ENCODE assay signal across 13 cellular contexts in the genomic region with DNA sequence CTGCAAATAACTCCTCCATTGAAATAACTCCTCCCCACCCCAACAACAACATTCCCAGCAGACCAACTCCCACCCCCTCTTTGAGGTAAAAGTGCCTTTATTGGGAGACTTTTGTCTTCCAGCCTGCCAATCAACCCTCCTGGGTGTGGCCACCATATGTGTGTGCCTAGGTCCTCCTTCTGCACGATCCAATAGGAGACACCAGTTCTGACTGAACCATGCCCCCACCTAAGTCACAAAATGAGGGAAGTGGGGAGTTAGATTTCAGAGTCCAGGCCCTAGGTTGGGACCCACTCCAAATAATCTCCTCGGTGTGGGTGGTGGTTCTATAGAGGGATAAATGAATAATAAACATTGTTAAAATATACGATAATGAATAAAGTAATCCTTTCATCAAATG.
DNase-seq lines count a peak whose midpoint lies in the region; FAIRE-seq and TF ChIP-seq lines count a peak whose summit lies in the region.
"Had no signal": no experiment of that assay in that cellular context is flagged by ENCODE, and none has a peak within 500 bp of the region (broad histone marks: within the 10 kb centered on the region; RNA-seq: fewer than 3 reads in every experiment).

No MANE protein-coding gene starts in this region.

- H3K27ac ChIP-seq in epithelial cell of prostate, result peak overlapping the region; percentile 83

- no peak for TF ChIP-seq CTCF in NB4 (IDR thresholded peaks at IDR 0.05; ENCODE audit: low read depth, low read length)

- peak; percentile 89 for FAIRE-seq in G401.6 (lab: Jason Lieb, UNC)

- TF ChIP-seq POLR2A in NB4 (IDR thresholded peaks at IDR 0.05; ENCODE audit: extremely low read depth, insufficient read length), result no peak

- no peak overlapping the region for H3K4me3 ChIP-seq in NB4 (ENCODE audit: low read depth, low read length)

- peak; percentile 43 for DNase-seq in NB4 (ENCODE audit: low read depth)
- no peak for DNase-seq in epithelial cell of prostate (ENCODE audit: low read depth, low spot score)
- no peak for DNase-seq in DMS114 treated with DMSO at 0.1 percent for 48 hours (lab: John Stamatoyannopoulos, UW; ENCODE audit: unreplicated experiment)
- DNase-seq in NCI-H1048 (lab: John Stamatoyannopoulos, UW), result no peak
- DNase-seq: activated CD8-positive, alpha-beta memory T cell treated with anti-CD3 and anti-CD28 coated beads, Interleukin-2, amount 10 ng/mL, durations not matched to agents 7 days and 5 days; activated naive CD4-positive, alpha-beta T cell treated with Interleukin-2 at 50 U/mL for 16 hours; islet precursor cell; MV-4-11; NCI-H2227 treated with DMSO at 0.1 percent for 48 hours; NK-92 treated with Interleukin-12 subunit alpha and Interleukin-12 subunit beta, amount 100 ng/mL, for 24 hours; nucleus accumbens; stimulated activated naive CD8-positive, alpha-beta T cell treated with anti-CD3 and anti-CD28 coated beads, Interleukin-15, Interleukin-2, amounts not matched to agents 100 U/mL and 50 U/mL, for 24 hours had no signal
